ENCODE assay signal across 8 cellular contexts in genomic region chr1:160078392-160079195, GRCh38. TPM values are rescaled to one million over a fixed set of nuclear protein-coding genes. Genes with fewer than 3 reads are reported as not detected.
DNase-seq lines count a peak whose midpoint lies in the region; ATAC-seq, FAIRE-seq and TF ChIP-seq lines count a peak whose summit lies in the region.

No MANE protein-coding gene starts in this region.

- intact Hi-C loops in PC-3 (cut with micrococcal nuclease) = no loop called here
- intact Hi-C loops in left cardiac atrium (cut with DNase I) = no loop called here

- H3K9me2 ChIP-seq in PC-3 (replicated peaks; ENCODE audit: low read length) = no peaks in the 10 kb centered on the region

- H3K9me3 ChIP-seq in PC-3 (ENCODE audit: low read length) (no peaks in the 10 kb centered on the region), small intestine (ENCODE audit: control insufficient read depth, low read depth) (no peaks in the 10 kb centered on the region)

- no peaks in the 10 kb centered on the region for H3F3A ChIP-seq in PC-3 (ENCODE audit: low read length, unreplicated experiment)

- H3K36me3 ChIP-seq in PC-3 (ENCODE audit: low read depth, low read length) (no peaks in the 10 kb centered on the region), small intestine (ENCODE audit: control insufficient read depth in 2 of 2, insufficient read depth in 2 of 2, low read length in 2 of 2) (no peaks in the 10 kb centered on the region)

- H3K27ac ChIP-seq in PC-3 (ENCODE audit: low read length) (no peak overlapping the region), small intestine (ENCODE audit: low read depth in 1 of 2, low read length in 1 of 2) (no peak overlapping the region)

- CTCF ChIA-PET in PC-3 (lab: Charles Lee) = interaction anchor here (0.6 to 1.9 kb wide), 7 partner anchors 21 to 239 kb away, joined by 3 to 7 read pairs (median 4); no protein-coding TSS in a partner anchor

- H3K4me2 ChIP-seq in PC-3 (ENCODE audit: low read length) = no peak overlapping the region

- no TSS peak for BruUV-seq in PC-3 (replicated peaks; lab: Mats Ljungman, UMichigan)

- no peak overlapping the region for H3K4me3 ChIP-seq in PC-3 (ENCODE audit: low read length)
- H3K4me3 ChIP-seq in small intestine (ENCODE audit: low read depth in 1 of 2, low read length in 2 of 2) = no peak overlapping the region

- ATAC-seq in HG02938 (IDR thresholded peaks at IDR 0.05; ENCODE audit: unreplicated experiment) (peak; percentile 59), PC-3 (peak; percentile 74), left cardiac atrium (peak; percentile 34 to 39)

- TF ChIP-seq CTCF in PC-3 (conservative IDR thresholded peaks at IDR 0.05; ENCODE audit: low read depth, low read length) = peak; percentile 98

- no peaks in the 10 kb centered on the region for H4K20me1 ChIP-seq in PC-3 (ENCODE audit: low read length)

- peaks cover 48% of the 10 kb centered on the region for H3K27me3 ChIP-seq in PC-3 (ENCODE audit: low read length)
- peaks cover 2 to 9% of the 10 kb centered on the region in 2 donors for H3K27me3 ChIP-seq in small intestine (ENCODE audit: control insufficient read depth in 2 of 2, insufficient read depth in 2 of 2, low read length in 2 of 2)

- DNase-seq in NCI-H1436 (lab: John Stamatoyannopoulos, UW) (peak; percentile 2), NCI-H1436 treated with DMSO at 0.1 percent for 48 hours (lab: John Stamatoyannopoulos, UW) (no peak), PC-3 (peak; percentile 59), activated gamma-delta T cell (lab: John Stamatoyannopoulos, UW) (peak; percentile 17), left cardiac atrium (no peak), small intestine (peak; percentile 49), DMS79 (lab: John Stamatoyannopoulos, UW) (no peak)

- no peak overlapping the region for H3K9ac ChIP-seq in PC-3 (ENCODE audit: low read length)

- 19 to 27% (median 19%) methylated on average over 9 of the region's 9 CpGs for WGBS in small intestine, 3 donors

- peaks cover 6% of the 10 kb centered on the region for H3K4me1 ChIP-seq in PC-3 (ENCODE audit: insufficient read depth, low read length)
- H3K4me1 ChIP-seq in small intestine (ENCODE audit: control insufficient read depth in 2 of 2, insufficient read depth in 1 of 2, low read depth in 1 of 2, low read length in 1 of 2) = no peaks in the 10 kb centered on the region

- FAIRE-seq in small intestine (lab: Jason Lieb, UNC) = no peak

- POLR2A ChIA-PET in PC-3 (lab: Charles Lee; ENCODE audit: unreplicated experiment) = no interaction called here

- no peaks in the 10 kb centered on the region for H3K79me2 ChIP-seq in PC-3 (ENCODE audit: low read length)

- H2AFZ ChIP-seq in PC-3 (ENCODE audit: low read length) = no peak overlapping the region

RNA-seq across cellular contexts. Expression of gene KCNJ9, which starts 2.7 kb away (rescaled TPM):
- not detected in 2 replicates for total RNA-seq in PC-3 (2014; rRNA removed)
- total RNA-seq in left cardiac atrium = under 1 TPM in 1 of 2 donors, not detected in 1; 0.06 TPM
- under 1 TPM in 1 of 3 donors, not detected in 2; 0.19 TPM for polyA plus RNA-seq in small intestine

RNA-seq across cellular contexts. Expression of gene KCNJ10, which starts 8.6 kb away (rescaled TPM):
- total RNA-seq in PC-3 (2014; rRNA removed) (0.15 TPM in 1 of 2 replicates, not detected in the other), left cardiac atrium (under 1 TPM; 0.05 to 0.15 TPM)
- under 1 TPM in 1 of 3 donors, not detected in 2; 0.25 TPM for polyA plus RNA-seq in small intestine

RNA-seq across cellular contexts. Expression of gene IGSF8, which starts 19.8 kb away (rescaled TPM):
- total RNA-seq in PC-3 (2014; rRNA removed) = 37.1 and 49.1 TPM in 2 replicates
- 10 to 100 TPM; 18.8 to 22.1 TPM for total RNA-seq in left cardiac atrium
- 10 to 100 TPM; 11.0 to 29.5 (median 13.5) TPM for polyA plus RNA-seq in small intestine

RNA-seq across cellular contexts. Expression of gene ATP1A2, which starts 37.0 kb away (rescaled TPM):
- total RNA-seq in PC-3 (2014; rRNA removed) (not detected in 2 replicates), left cardiac atrium (100 to 1,000 TPM; 114 to 176 TPM)
- polyA plus RNA-seq in small intestine = 1 to 10 TPM in 1 of 3 donors, under 1 TPM in 2; 0.22 to 5.3 (median 0.54) TPM

RNA-seq across cellular contexts. Expression of gene PIGM, which starts 46.8 kb away (rescaled TPM):
- total RNA-seq in PC-3 (2014; rRNA removed) = 6.7 and 6.9 TPM in 2 replicates
- 1 to 10 TPM; 3.3 to 3.4 TPM for total RNA-seq in left cardiac atrium
- polyA plus RNA-seq in small intestine = 1 to 10 TPM; 1.1 to 4.0 (median 1.4) TPM

Comparison
In these comparisons a context has a peak if more than half of its experiments do, and no peak if none do; other contexts are left out.
1. DNase-seq: peak in NCI-H1436 (single experiment), PC-3 (single experiment), activated gamma-delta T cell (single experiment) and small intestine (single experiment); none in NCI-H1436 treated with DMSO at 0.1 percent for 48 hours (single experiment), left cardiac atrium (single experiment) and DMS79 (single experiment).
2. Peak in every context shown above with its lines, with median percentiles within 50 percentile points of each other: ATAC-seq.